Comparison of ENCODE assay signal across 19 cellular contexts in the genomic region with DNA sequence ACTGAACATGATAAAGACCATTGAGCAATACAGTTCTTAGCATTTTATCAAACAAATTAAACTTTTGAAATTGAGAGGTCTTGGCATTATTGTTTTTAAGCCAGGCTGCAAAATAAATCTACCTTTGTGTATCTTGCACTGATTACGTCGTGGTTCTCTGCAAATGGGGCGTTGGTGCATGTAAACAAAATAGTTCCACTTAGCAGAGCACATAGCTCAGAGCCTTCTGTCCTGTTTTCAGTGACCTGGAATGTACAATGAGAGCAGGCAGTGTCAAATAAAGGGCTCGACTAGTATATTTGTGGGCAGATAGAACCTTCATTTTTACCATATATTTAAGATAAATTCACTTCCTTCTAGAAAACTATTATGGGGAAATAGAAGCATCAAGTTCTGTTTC.
A peak's percentile ranks its signal among the peaks of the same experiment; 100 is the strongest.
DNase-seq lines count a peak whose midpoint lies in the region; ATAC-seq and TF ChIP-seq lines count a peak whose summit lies in the region.
"Had no signal": no experiment of that assay in that cellular context is flagged by ENCODE, and none has a peak within 500 bp of the region (broad histone marks: within the 10 kb centered on the region; RNA-seq: fewer than 3 reads in every experiment).

No MANE protein-coding gene starts in this region.

- no peaks in the 10 kb centered on the region for H3K27me3 ChIP-seq in left lung
- H3K27me3 ChIP-seq: BLaER1 treated with 17β-estradiol and CSF1 and Interleukin-3, amounts not matched to agents 10 nM and 100 nM had no signal

- H3K4me1 ChIP-seq in left lung = no peaks in the 10 kb centered on the region
- H3K4me1 ChIP-seq: A549; BLaER1 treated with 17β-estradiol and CSF1 and Interleukin-3, amounts not matched to agents 10 nM and 100 nM; Caco-2 had no signal

- H3K9me3 ChIP-seq in left lung = no peaks in the 10 kb centered on the region
- H3K9me3 ChIP-seq: A549, Caco-2 had no signal

- H3K36me3 ChIP-seq in left lung = no peaks in the 10 kb centered on the region
- H3K36me3 ChIP-seq: BLaER1 treated with 17β-estradiol and CSF1 and Interleukin-3, amounts not matched to agents 10 nM and 100 nM had no signal

- ATAC-seq in left lung = peak; percentile 43
- no peak for ATAC-seq in HG02852 (IDR thresholded peaks at IDR 0.05; ENCODE audit: unreplicated experiment)
- ATAC-seq: A549; CD8-positive, alpha-beta T cell had no signal

- no peak for TF ChIP-seq CTCF in left lung (IDR thresholded peaks at IDR 0.05)

- peak; percentile 7 for DNase-seq in NCI-H748 (lab: John Stamatoyannopoulos, UW; ENCODE audit: unreplicated experiment)
- DNase-seq in NCI-H748 treated with DMSO at 0.1 percent for 48 hours (lab: John Stamatoyannopoulos, UW) = no peak
- DNase-seq in NCI-H69 (lab: John Stamatoyannopoulos, UW) = peak; percentile 6
- no peak for DNase-seq in left lung
- DNase-seq in retina = peak; percentile 5
- DNase-seq in activated CD4-positive, alpha-beta T cell treated with anti-CD3 and anti-CD28 coated beads for 4 hours = no peak
- no peak for DNase-seq in NCI-H446 (lab: John Stamatoyannopoulos, UW)
- DNase-seq: AML-193; Caco-2; Calu3; CD4-positive, alpha-beta T cell; CD8-positive, alpha-beta T cell; DMS79 treated with DMSO at 0.1 percent for 48 hours; GF-D8 had no signal

- H3K27ac ChIP-seq in left lung = no peak overlapping the region
- H3K27ac ChIP-seq: 22Rv1; A549; BLaER1 treated with 17β-estradiol and CSF1 and Interleukin-3, amounts not matched to agents 10 nM and 100 nM; C4-2B had no signal

- H3K4me3 ChIP-seq in left lung = no peak overlapping the region
- H3K4me3 ChIP-seq: A549; BLaER1 treated with 17β-estradiol and CSF1 and Interleukin-3, amounts not matched to agents 10 nM and 100 nM had no signal

- intact Hi-C loops in left lung (cut with DNase I) = no loop called here

Comparison
In these comparisons a context has a peak if more than half of its experiments do, and no peak if none do; other contexts are left out.
1. DNase-seq: peak in NCI-H748 (single experiment), NCI-H69 (single experiment) and retina (single experiment); none in NCI-H748 treated with DMSO at 0.1 percent for 48 hours (single experiment), left lung (0 of 2), activated CD4-positive, alpha-beta T cell treated with anti-CD3 and anti-CD28 coated beads for 4 hours (0 of 2) and NCI-H446 (0 of 2).